Comparison of ENCODE assay signal across 1 cellular context in genomic region chr11:57913713-57914704, GRCh38.
A peak's percentile ranks its signal among the peaks of the same experiment; 100 is the strongest.
TF ChIP-seq lines count a peak whose summit lies in the region.

No MANE protein-coding gene starts in this region.

TF ChIP-seq in K562, 482 proteins besides CTCF, POLR2A, EP300 and RAD21 (continued from another document and continues in another):
- no peak for TF ChIP-seq POLR2B (IDR thresholded peaks at IDR 0.05; ENCODE audit: low read depth, partially characterized antibody)
- no peak for TF ChIP-seq DEAF1 (CRISPR knock-in tag; IDR thresholded peaks at IDR 0.05)
- TF ChIP-seq CREM (IDR thresholded peaks at IDR 0.05; ENCODE audit: low read depth) = 0 out of 2 replicates have a peak, but pooled peaks have one; percentile 9
- TF ChIP-seq KDM1A (IDR thresholded peaks at IDR 0.05) = peak in 1 of 2 experiments; percentile 16; a peak in 1 of 4 replicates
- TF ChIP-seq ATF3 (IDR thresholded peaks at IDR 0.05) = peak; percentile 41
- no peak for TF ChIP-seq ATF3 (CRISPR knock-in tag; conservative IDR thresholded peaks at IDR 0.05)
- TF ChIP-seq ZNF311 (CRISPR knock-in tag; IDR thresholded peaks at IDR 0.05) = peak; percentile 80
- no peak for TF ChIP-seq NR2C1 (IDR thresholded peaks at IDR 0.05)
- 0 out of 2 replicates have a peak, but pooled peaks have one; percentile 40 for TF ChIP-seq NR2C1 (tag; IDR thresholded peaks at IDR 0.05)
- TF ChIP-seq ZNF143 (CRISPR knock-in tag; IDR thresholded peaks at IDR 0.05) = peak; percentile 51; the same call in 1 of the 2 replicates
- TF ChIP-seq CREB5 (CRISPR knock-in tag; IDR thresholded peaks at IDR 0.05) = no peak
- no peak for TF ChIP-seq GABPB1 (CRISPR knock-in tag; IDR thresholded peaks at IDR 0.05)
- peak; percentile 68; the same call in 1 of the 2 replicates for TF ChIP-seq BCOR (IDR thresholded peaks at IDR 0.05)
- no peak for TF ChIP-seq PURB (CRISPR knock-in tag; IDR thresholded peaks at IDR 0.05; ENCODE audit: low read depth)
- no peak for TF ChIP-seq LEF1 (IDR thresholded peaks at IDR 0.05)
- no peak for TF ChIP-seq ARNT (IDR thresholded peaks at IDR 0.05)
- TF ChIP-seq TCF7 (IDR thresholded peaks at IDR 0.05; ENCODE audit: borderline replicate concordance) = no peak
- TF ChIP-seq MTA3 (IDR thresholded peaks at IDR 0.05; ENCODE audit: borderline replicate concordance) = no peak
- TF ChIP-seq POLR2G (IDR thresholded peaks at IDR 0.05; ENCODE audit: low read depth, low read length) = no peak
- TF ChIP-seq IFI16 (CRISPR knock-in tag; IDR thresholded peaks at IDR 0.05) = no peak
- TF ChIP-seq NCOA4 (IDR thresholded peaks at IDR 0.05; ENCODE audit: partially characterized antibody) = no peak
- peak; percentile 41; the same call in 1 of the 2 replicates for TF ChIP-seq MAFG (tag; conservative IDR thresholded peaks at IDR 0.05)
- TF ChIP-seq ZNF518B (CRISPR knock-in tag; IDR thresholded peaks at IDR 0.05) = no peak
- no peak for TF ChIP-seq GABPB2 (CRISPR knock-in tag; conservative IDR thresholded peaks at IDR 0.05)
- TF ChIP-seq SMARCA5 (IDR thresholded peaks at IDR 0.05) = peak; percentile 58; the same call in 1 of the 2 replicates
- TF ChIP-seq ASH1L (IDR thresholded peaks at IDR 0.05; ENCODE audit: borderline replicate concordance, low read depth, partially characterized antibody) = no peak
- TF ChIP-seq ZFP36 (IDR thresholded peaks at IDR 0.05; ENCODE audit: low read depth, low read length, partially characterized antibody) = no peak
- no peak for TF ChIP-seq ZFP1 (CRISPR knock-in tag; IDR thresholded peaks at IDR 0.05)
- TF ChIP-seq CBX1 (IDR thresholded peaks at IDR 0.05; ENCODE audit: low read depth) = no peak
- no peak for TF ChIP-seq KLF13 (tag; IDR thresholded peaks at IDR 0.05; ENCODE audit: borderline replicate concordance, low read depth)
- TF ChIP-seq ZNF232 (CRISPR knock-in tag; IDR thresholded peaks at IDR 0.05) = no peak
- TF ChIP-seq FOXA3 (CRISPR knock-in tag; conservative IDR thresholded peaks at IDR 0.05 in 1 of 2, IDR thresholded peaks at IDR 0.05 in 1 of 2) = no peak
- TF ChIP-seq, protein P1, sequence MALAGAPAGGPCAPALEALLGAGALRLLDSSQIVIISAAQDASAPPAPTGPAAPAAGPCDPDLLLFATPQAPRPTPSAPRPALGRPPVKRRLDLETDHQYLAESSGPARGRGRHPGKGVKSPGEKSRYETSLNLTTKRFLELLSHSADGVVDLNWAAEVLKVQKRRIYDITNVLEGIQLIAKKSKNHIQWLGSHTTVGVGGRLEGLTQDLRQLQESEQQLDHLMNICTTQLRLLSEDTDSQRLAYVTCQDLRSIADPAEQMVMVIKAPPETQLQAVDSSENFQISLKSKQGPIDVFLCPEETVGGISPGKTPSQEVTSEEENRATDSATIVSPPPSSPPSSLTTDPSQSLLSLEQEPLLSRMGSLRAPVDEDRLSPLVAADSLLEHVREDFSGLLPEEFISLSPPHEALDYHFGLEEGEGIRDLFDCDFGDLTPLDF (CRISPR knock-in tag; IDR thresholded peaks at IDR 0.05) = no peak
- TF ChIP-seq POLR2H (tag; IDR thresholded peaks at IDR 0.05; ENCODE audit: low read depth) = no peak
- TF ChIP-seq MTF1 (CRISPR knock-in tag; IDR thresholded peaks at IDR 0.05; ENCODE audit: borderline replicate concordance) = no peak
- no peak for TF ChIP-seq ZNF347 (CRISPR knock-in tag; IDR thresholded peaks at IDR 0.05; ENCODE audit: low read depth)
- no peak for TF ChIP-seq MTA2 (IDR thresholded peaks at IDR 0.05; ENCODE audit: low read depth)
- TF ChIP-seq NFIC (IDR thresholded peaks at IDR 0.05) = no peak
- no peak for TF ChIP-seq RBM15 (IDR thresholded peaks at IDR 0.05; ENCODE audit: insufficient read depth, low read length)
- no peak for TF ChIP-seq KLF10 (CRISPR knock-in tag; IDR thresholded peaks at IDR 0.05)
- TF ChIP-seq, protein P2, sequence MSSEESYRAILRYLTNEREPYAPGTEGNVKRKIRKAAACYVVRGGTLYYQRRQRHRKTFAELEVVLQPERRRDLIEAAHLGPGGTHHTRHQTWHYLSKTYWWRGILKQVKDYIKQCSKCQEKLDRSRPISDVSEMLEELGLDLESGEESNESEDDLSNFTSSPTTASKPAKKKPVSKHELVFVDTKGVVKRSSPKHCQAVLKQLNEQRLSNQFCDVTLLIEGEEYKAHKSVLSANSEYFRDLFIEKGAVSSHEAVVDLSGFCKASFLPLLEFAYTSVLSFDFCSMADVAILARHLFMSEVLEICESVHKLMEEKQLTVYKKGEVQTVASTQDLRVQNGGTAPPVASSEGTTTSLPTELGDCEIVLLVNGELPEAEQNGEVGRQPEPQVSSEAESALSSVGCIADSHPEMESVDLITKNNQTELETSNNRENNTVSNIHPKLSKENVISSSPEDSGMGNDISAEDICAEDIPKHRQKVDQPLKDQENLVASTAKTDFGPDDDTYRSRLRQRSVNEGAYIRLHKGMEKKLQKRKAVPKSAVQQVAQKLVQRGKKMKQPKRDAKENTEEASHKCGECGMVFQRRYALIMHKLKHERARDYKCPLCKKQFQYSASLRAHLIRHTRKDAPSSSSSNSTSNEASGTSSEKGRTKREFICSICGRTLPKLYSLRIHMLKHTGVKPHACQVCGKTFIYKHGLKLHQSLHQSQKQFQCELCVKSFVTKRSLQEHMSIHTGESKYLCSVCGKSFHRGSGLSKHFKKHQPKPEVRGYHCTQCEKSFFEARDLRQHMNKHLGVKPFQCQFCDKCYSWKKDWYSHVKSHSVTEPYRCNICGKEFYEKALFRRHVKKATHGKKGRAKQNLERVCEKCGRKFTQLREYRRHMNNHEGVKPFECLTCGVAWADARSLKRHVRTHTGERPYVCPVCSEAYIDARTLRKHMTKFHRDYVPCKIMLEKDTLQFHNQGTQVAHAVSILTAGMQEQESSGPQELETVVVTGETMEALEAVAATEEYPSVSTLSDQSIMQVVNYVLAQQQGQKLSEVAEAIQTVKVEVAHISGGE (CRISPR knock-in tag; IDR thresholded peaks at IDR 0.05) = 0 out of 6 replicates have a peak, but pooled peaks of 1 of the 3 experiments have one; percentile 43
- no peak for TF ChIP-seq HLTF (IDR thresholded peaks at IDR 0.05)
- no peak for TF ChIP-seq ILK (tag; IDR thresholded peaks at IDR 0.05; ENCODE audit: borderline replicate concordance, low read depth)
- TF ChIP-seq ZNF324 (CRISPR knock-in tag; IDR thresholded peaks at IDR 0.05) = no peak
- TF ChIP-seq BMI1 (IDR thresholded peaks at IDR 0.05; ENCODE audit: low read length) = no peak
- no peak for TF ChIP-seq HNRNPL (IDR thresholded peaks at IDR 0.05; ENCODE audit: low read depth, low read length)
- TF ChIP-seq, protein P3, sequence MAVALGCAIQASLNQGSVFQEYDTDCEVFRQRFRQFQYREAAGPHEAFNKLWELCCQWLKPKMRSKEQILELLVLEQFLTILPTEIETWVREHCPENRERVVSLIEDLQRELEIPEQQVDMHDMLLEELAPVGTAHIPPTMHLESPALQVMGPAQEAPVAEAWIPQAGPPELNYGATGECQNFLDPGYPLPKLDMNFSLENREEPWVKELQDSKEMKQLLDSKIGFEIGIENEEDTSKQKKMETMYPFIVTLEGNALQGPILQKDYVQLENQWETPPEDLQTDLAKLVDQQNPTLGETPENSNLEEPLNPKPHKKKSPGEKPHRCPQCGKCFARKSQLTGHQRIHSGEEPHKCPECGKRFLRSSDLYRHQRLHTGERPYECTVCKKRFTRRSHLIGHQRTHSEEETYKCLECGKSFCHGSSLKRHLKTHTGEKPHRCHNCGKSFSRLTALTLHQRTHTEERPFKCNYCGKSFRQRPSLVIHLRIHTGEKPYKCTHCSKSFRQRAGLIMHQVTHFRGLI (CRISPR knock-in tag; IDR thresholded peaks at IDR 0.05) = no peak
- no peak for TF ChIP-seq MCM2 (IDR thresholded peaks at IDR 0.05; ENCODE audit: low read depth)
- no peak for TF ChIP-seq CREB3L1 (IDR thresholded peaks at IDR 0.05; ENCODE audit: borderline replicate concordance, low read depth)
- TF ChIP-seq PCBP1 (IDR thresholded peaks at IDR 0.05; ENCODE audit: low read depth, low read length, poor library complexity, severe bottlenecking) = no peak
- TF ChIP-seq TBP (optimal IDR thresholded peaks at IDR 0.05; ENCODE audit: low read depth, low read length) = no peak
- peak; percentile 9; the same call in 1 of the 2 replicates for TF ChIP-seq ZNF239 (CRISPR knock-in tag; IDR thresholded peaks at IDR 0.05)
- TF ChIP-seq ZNF586 (CRISPR knock-in tag; conservative IDR thresholded peaks at IDR 0.05) = no peak
- no peak for TF ChIP-seq PHF20 (IDR thresholded peaks at IDR 0.05; ENCODE audit: partially characterized antibody)
- TF ChIP-seq ETV5 (CRISPR knock-in tag; IDR thresholded peaks at IDR 0.05; ENCODE audit: low read depth) = no peak
- peak; percentile 25; the same call in 1 of the 2 replicates for TF ChIP-seq GABPA (tag; conservative IDR thresholded peaks at IDR 0.05; ENCODE audit: low read depth)
- no peak for TF ChIP-seq SRSF3 (IDR thresholded peaks at IDR 0.05; ENCODE audit: insufficient read depth, low read length)
- TF ChIP-seq ZBTB5 (IDR thresholded peaks at IDR 0.05) = no peak
- TF ChIP-seq KAT8 (IDR thresholded peaks at IDR 0.05; ENCODE audit: low read depth) = no peak
